ENCODE assay signal across 13 cellular contexts in genomic region chr16:74466872-74467271, GRCh38. TPM values are rescaled to one million over a fixed set of nuclear protein-coding genes. Genes with fewer than 3 reads are reported as not detected.
DNase-seq lines count a peak whose midpoint lies in the region; ATAC-seq and TF ChIP-seq lines count a peak whose summit lies in the region.
"Had no signal": no experiment of that assay in that cellular context is flagged by ENCODE, and none has a peak within 500 bp of the region (broad histone marks: within the 10 kb centered on the region; RNA-seq: fewer than 3 reads in every experiment).

No MANE protein-coding gene starts in this region.

- no peaks in the 10 kb centered on the region for H3K27me3 Mint-ChIP-seq in activated T-cell treated with anti-CD3 and anti-CD28 coated beads, Interleukin-2, amount 50 U/mL, for 72 hours (ENCODE audit: low read depth)
- H3K27me3 Mint-ChIP-seq in stimulated activated naive CD8-positive, alpha-beta T cell treated with anti-CD3 and anti-CD28 coated beads, Interleukin-15, Interleukin-2, amounts not matched to agents 100 ng/mL and 50 ng/mL, for 24 hours, result no peaks in the 10 kb centered on the region

- H3K4me1 ChIP-seq in MM.1S (ENCODE audit: low read length) (peaks cover 19% of the 10 kb centered on the region), heart left ventricle (peaks cover 0 to 13% (median 0%) of the 10 kb centered on the region in 12 donors), foreskin keratinocyte (peaks cover 18% of the 10 kb centered on the region)
- H3K4me1 ChIP-seq: thyroid gland had no signal

- peak; percentile 90 to 93 for ATAC-seq in activated T-cell treated with anti-CD3 and anti-CD28 coated beads, Interleukin-2, amount 50 U/mL, for 72 hours (replicated peaks in 1 of 2)
- ATAC-seq in GM21576 (IDR thresholded peaks at IDR 0.05; ENCODE audit: unreplicated experiment), result peak; percentile 60
- no peak for ATAC-seq in heart left ventricle
- ATAC-seq in foreskin keratinocyte, result no peak

- no peak for TF ChIP-seq POLR2A in heart left ventricle (IDR thresholded peaks at IDR 0.05)

- H3K9me3 Mint-ChIP-seq in activated T-cell treated with anti-CD3 and anti-CD28 coated beads, Interleukin-2, amount 50 U/mL, for 72 hours, result no peaks in the 10 kb centered on the region
- no peaks in the 10 kb centered on the region for H3K9me3 Mint-ChIP-seq in stimulated activated naive CD8-positive, alpha-beta T cell treated with anti-CD3 and anti-CD28 coated beads, Interleukin-15, Interleukin-2, amounts not matched to agents 100 ng/mL and 50 ng/mL, for 24 hours

- H3K9me2 ChIP-seq in MM.1S (replicated peaks; ENCODE audit: insufficient read depth, low read length), result no peaks in the 10 kb centered on the region

- H3K79me2 ChIP-seq in MM.1S (ENCODE audit: low read length), result no peaks in the 10 kb centered on the region

- peak in 1 of 2 donors; percentile 3 for DNase-seq in activated T-cell treated with anti-CD3 and anti-CD28 coated beads, Interleukin-2, amount 50 U/mL, for 72 hours
- no peak for DNase-seq in activated T-cell treated with anti-CD3 and anti-CD28 coated beads for 4 hours
- DNase-seq in MM.1S, result peak; percentile 5
- DNase-seq in heart left ventricle, result no peak
- DNase-seq in caudate nucleus (lab: John Stamatoyannopoulos, UW), result no peak
- no peak for DNase-seq in foreskin keratinocyte
- DNase-seq: DMS79, NCI-H1092 treated with DMSO at 0.1 percent for 48 hours, NCI-H524 treated with DMSO at 0.1 percent for 48 hours, thyroid gland had no signal

- intact Hi-C loops in heart left ventricle (cut with DNase I), result loop anchor here in 1 of 10 donors (10.0 kb wide), 1 partner anchor 158 kb away; no protein-coding TSS in a partner anchor

- peaks cover 17% of the 10 kb centered on the region for H3K4me1 Mint-ChIP-seq in activated T-cell treated with anti-CD3 and anti-CD28 coated beads, Interleukin-2, amount 50 U/mL, for 72 hours (ENCODE audit: low read depth)
- H3K4me1 Mint-ChIP-seq in stimulated activated naive CD8-positive, alpha-beta T cell treated with anti-CD3 and anti-CD28 coated beads, Interleukin-15, Interleukin-2, amounts not matched to agents 100 ng/mL and 50 ng/mL, for 24 hours (ENCODE audit: low read depth), result peaks cover 21% of the 10 kb centered on the region

- H3K27ac ChIP-seq in MM.1S (ENCODE audit: low read length) (no peak overlapping the region), heart left ventricle (peak overlapping the region in 2 of 12 donors; percentile 1 to 22), caudate nucleus (ENCODE audit: low read depth, low read length) (no peak overlapping the region), foreskin keratinocyte (no peak overlapping the region)
- H3K27ac ChIP-seq: thyroid gland, VCaP had no signal

- peaks cover 10 to 16% of the 10 kb centered on the region in 2 donors for H3K36me3 Mint-ChIP-seq in activated T-cell treated with anti-CD3 and anti-CD28 coated beads, Interleukin-2, amount 50 U/mL, for 72 hours (ENCODE audit: insufficient read depth in 2 of 2)
- H3K36me3 Mint-ChIP-seq in stimulated activated naive CD8-positive, alpha-beta T cell treated with anti-CD3 and anti-CD28 coated beads, Interleukin-15, Interleukin-2, amounts not matched to agents 100 ng/mL and 50 ng/mL, for 24 hours (ENCODE audit: low read depth), result peaks cover 74% of the 10 kb centered on the region

- 89 to 96% (median 93%) methylated on average over 5 of the region's 5 CpGs for WGBS in heart left ventricle, 4 donors

- no peak for TF ChIP-seq CTCF in MM.1S (IDR thresholded peaks at IDR 0.05; ENCODE audit: low read length)
- no peak for TF ChIP-seq CTCF in heart left ventricle (IDR thresholded peaks at IDR 0.05)
- TF ChIP-seq CTCF in foreskin keratinocyte (conservative IDR thresholded peaks at IDR 0.05), result no peak

- no peaks in the 10 kb centered on the region for H4K20me1 ChIP-seq in MM.1S (ENCODE audit: insufficient read depth, low read length)

- H3K4me3 ChIP-seq in MM.1S (ENCODE audit: low read length) (no peak overlapping the region), heart left ventricle (no peak overlapping the region)
- H3K4me3 ChIP-seq: thyroid gland had no signal

- H3K9ac ChIP-seq in MM.1S (ENCODE audit: low read length), result no peak overlapping the region

- H2AFZ ChIP-seq in MM.1S (ENCODE audit: low read length), result no peak overlapping the region

- H3K27me3 ChIP-seq in MM.1S (replicated peaks; ENCODE audit: insufficient read depth, low read length), result no peaks in the 10 kb centered on the region
- H3K27me3 ChIP-seq in heart left ventricle, result no peaks in the 10 kb centered on the region
- no peaks in the 10 kb centered on the region for H3K27me3 ChIP-seq in foreskin keratinocyte
- H3K27me3 ChIP-seq: thyroid gland had no signal

- H3K36me3 ChIP-seq in MM.1S (replicated peaks; ENCODE audit: insufficient read depth, low read length) (no peaks in the 10 kb centered on the region), heart left ventricle (peaks cover 0 to 100% (median 96%) of the 10 kb centered on the region in 9 donors)

- H3K4me2 ChIP-seq in MM.1S (ENCODE audit: low read depth, low read length), result 0 out of 2 replicates have a peak overlapping the region, but pooled peaks have one; percentile 4

- H3F3A ChIP-seq in MM.1S (ENCODE audit: insufficient read depth, low read length), result peaks cover 11% of the 10 kb centered on the region; the same call in 1 of the 2 replicates

- peak overlapping the region in 1 of 2 donors; percentile 34 for H3K4me3 Mint-ChIP-seq in activated T-cell treated with anti-CD3 and anti-CD28 coated beads, Interleukin-2, amount 50 U/mL, for 72 hours
- no peak overlapping the region for H3K4me3 Mint-ChIP-seq in stimulated activated naive CD8-positive, alpha-beta T cell treated with anti-CD3 and anti-CD28 coated beads, Interleukin-15, Interleukin-2, amounts not matched to agents 100 ng/mL and 50 ng/mL, for 24 hours

- H3K27ac Mint-ChIP-seq in activated T-cell treated with anti-CD3 and anti-CD28 coated beads, Interleukin-2, amount 50 U/mL, for 72 hours, result no peak overlapping the region
- peak overlapping the region; percentile 16 for H3K27ac Mint-ChIP-seq in stimulated activated naive CD8-positive, alpha-beta T cell treated with anti-CD3 and anti-CD28 coated beads, Interleukin-15, Interleukin-2, amounts not matched to agents 100 ng/mL and 50 ng/mL, for 24 hours

- H3K9me3 ChIP-seq in MM.1S (replicated peaks; ENCODE audit: insufficient read depth, low read length) (no peaks in the 10 kb centered on the region), heart left ventricle (no peaks in the 10 kb centered on the region)
- H3K9me3 ChIP-seq: thyroid gland had no signal

RNA-seq across cellular contexts. Expression of gene CLEC18B, which starts 45.6 kb away (rescaled TPM):
- total RNA-seq in activated T-cell treated with anti-CD3 and anti-CD28 coated beads, Interleukin-2, amount 50 U/mL, for 72 hours, result 1 to 10 TPM; 2.1 to 2.4 TPM
- total RNA-seq in heart left ventricle (1 to 10 TPM in 1 of 9 donors, under 1 TPM in 3, not detected in 5; 0.14 to 1.5 (median 0.44) TPM), foreskin keratinocyte (0.18 and 0.20 TPM in 2 replicates)
- polyA plus RNA-seq in heart left ventricle (under 1 TPM; 0.25 to 0.30 TPM), foreskin keratinocyte (0.14 and 0.28 TPM in 2 replicates)

Comparison
In these comparisons a context has a peak if more than half of its experiments do, and no peak if none do; other contexts are left out.
1. ATAC-seq: peak in activated T-cell treated with anti-CD3 and anti-CD28 coated beads, Interleukin-2, amount 50 U/mL, for 72 hours (2 of 2) and GM21576 (single experiment); none in heart left ventricle (0 of 4) and foreskin keratinocyte (single experiment).